Comparison of ENCODE assay signal across 23 cellular contexts in the genomic region with DNA sequence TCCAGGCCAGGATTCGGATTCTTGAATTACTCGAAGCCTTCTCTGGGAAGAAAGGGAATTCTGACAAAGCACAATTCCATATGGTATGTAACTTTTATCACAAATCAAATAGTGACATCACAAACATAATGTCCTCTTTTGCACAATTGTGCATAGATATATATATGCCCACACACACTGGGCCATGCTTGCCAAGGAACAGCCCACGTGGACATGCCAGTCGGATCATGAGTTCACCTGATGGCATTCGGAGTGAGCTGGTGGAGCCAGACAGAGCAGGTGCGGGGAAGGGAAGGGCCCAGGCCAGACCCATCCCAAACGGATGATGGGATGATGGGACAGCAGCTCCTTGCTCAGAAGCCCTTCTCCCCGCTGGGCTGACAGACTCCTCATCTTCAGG.
DNase-seq lines count a peak whose midpoint lies in the region; ATAC-seq, FAIRE-seq and TF ChIP-seq lines count a peak whose summit lies in the region.
"Had no signal": no experiment of that assay in that cellular context is flagged by ENCODE, and none has a peak within 500 bp of the region (broad histone marks: within the 10 kb centered on the region; RNA-seq: fewer than 3 reads in every experiment).

No MANE protein-coding gene starts in this region.

- DNase-seq in lower lobe of right lung (no peak), small intestine (no peak), pancreas (no peak), H4 (ENCODE audit: low spot score) (no peak)
- DNase-seq in activated CD8-positive, alpha-beta memory T cell treated with anti-CD3 and anti-CD28 coated beads, Interleukin-2, amount 10 ng/mL, durations not matched to agents 7 days and 5 days: no peak
- DNase-seq: activated CD8-positive, alpha-beta memory T cell treated with anti-CD3 and anti-CD28 coated beads for 24 hours; CD8-positive, alpha-beta T cell; DMS79; NCI-H187 treated with DMSO at 0.1 percent for 48 hours; NCI-H226; PC-9; stimulated activated CD4-positive, alpha-beta T cell treated with anti-CD3 and anti-CD28 coated beads, Interleukin-12 subunit alpha, Interleukin-12 subunit beta, amount 100 ng/mL, for 4 hours had no signal

- peak overlapping the region; percentile 67; the same call in 1 of the 2 replicates for H3K4me3 ChIP-seq in HUES6 (ENCODE audit: low read depth, low read length)
- H3K4me3 ChIP-seq in ectodermal cell (ENCODE audit: insufficient read depth, low read depth, low read length): peak overlapping the region; percentile 45
- peak overlapping the region; percentile 46 for H3K4me3 ChIP-seq in lower lobe of right lung
- H3K4me3 ChIP-seq in skeletal muscle satellite cell (ENCODE audit: low read length): no peak overlapping the region
- H3K4me3 ChIP-seq in small intestine (ENCODE audit: low read depth in 1 of 2, low read length in 2 of 2): no peak overlapping the region
- peak overlapping the region in 2 of 4 donors; percentile 31 to 48 for H3K4me3 ChIP-seq in pancreas
- H3K4me3 ChIP-seq: K562, PC-9, SJSA1 had no signal

- H3K27me3 ChIP-seq in HUES6 (ENCODE audit: control insufficient read depth, insufficient read depth, low read length): peaks cover 29% of the 10 kb centered on the region
- H3K27me3 ChIP-seq in ectodermal cell (ENCODE audit: control insufficient read depth, insufficient read depth, low read length, poor library complexity, severe bottlenecking): peaks cover 19% of the 10 kb centered on the region
- H3K27me3 ChIP-seq in lower lobe of right lung (ENCODE audit: low read depth): peaks cover 5% of the 10 kb centered on the region
- no peaks in the 10 kb centered on the region for H3K27me3 ChIP-seq in skeletal muscle satellite cell (ENCODE audit: control insufficient read depth, insufficient read depth, low read length)
- H3K27me3 ChIP-seq in small intestine (ENCODE audit: control insufficient read depth in 2 of 2, insufficient read depth in 2 of 2, low read length in 2 of 2): no peaks in the 10 kb centered on the region
- no peaks in the 10 kb centered on the region for H3K27me3 ChIP-seq in pancreas
- H3K27me3 ChIP-seq: testis had no signal

- FAIRE-seq in small intestine (lab: Jason Lieb, UNC): no peak
- no peak for FAIRE-seq in pancreas (lab: Jason Lieb, UNC)
- FAIRE-seq: bronchial epithelial cell had no signal

- H3K36me3 ChIP-seq in HUES6 (ENCODE audit: control insufficient read depth, insufficient read depth, low read length) (no peaks in the 10 kb centered on the region), ectodermal cell (ENCODE audit: control insufficient read depth, insufficient read depth, low read length) (no peaks in the 10 kb centered on the region), lower lobe of right lung (no peaks in the 10 kb centered on the region), skeletal muscle satellite cell (ENCODE audit: insufficient read depth, low read length) (no peaks in the 10 kb centered on the region), small intestine (ENCODE audit: control insufficient read depth in 2 of 2, insufficient read depth in 2 of 2, low read length in 2 of 2) (no peaks in the 10 kb centered on the region), pancreas (no peaks in the 10 kb centered on the region)
- H3K36me3 ChIP-seq: SJSA1 had no signal

- WGBS in ectodermal cell, 2 experiments: 85 to 89% methylated on average over 8 of the region's 8 CpGs
- WGBS in small intestine, 3 donors: 81 to 86% (median 82%) methylated on average over 8 of the region's 8 CpGs
- WGBS in pancreas, 2 donors: 71 to 78% methylated on average over 8 of the region's 8 CpGs

- intact Hi-C loops in lower lobe of right lung (cut with DNase I) (no loop called here), pancreas (cut with DNase I) (no loop called here)

- peaks cover 15% of the 10 kb centered on the region for H3K27me3 Mint-ChIP-seq in activated CD8-positive, alpha-beta memory T cell treated with anti-CD3 and anti-CD28 coated beads, Interleukin-2, amount 10 ng/mL, durations not matched to agents 7 days and 5 days

- no peak for TF ChIP-seq CTCF in lower lobe of right lung (IDR thresholded peaks at IDR 0.05)
- TF ChIP-seq CTCF in pancreas (IDR thresholded peaks at IDR 0.05): no peak

- H3K36me3 Mint-ChIP-seq in activated CD8-positive, alpha-beta memory T cell treated with anti-CD3 and anti-CD28 coated beads, Interleukin-2, amount 10 ng/mL, durations not matched to agents 7 days and 5 days: no peaks in the 10 kb centered on the region
- H3K36me3 Mint-ChIP-seq: activated naive CD8-positive, alpha-beta T cell; CD8-positive, alpha-beta T cell had no signal

- CTCF ChIA-PET in activated CD8-positive, alpha-beta memory T cell treated with anti-CD3 and anti-CD28 coated beads, Interleukin-2, amount 10 ng/mL, durations not matched to agents 7 days and 5 days (lab: Charles Lee): no interaction called here

- no peak overlapping the region for H3K27ac Mint-ChIP-seq in activated CD8-positive, alpha-beta memory T cell treated with anti-CD3 and anti-CD28 coated beads, Interleukin-2, amount 10 ng/mL, durations not matched to agents 7 days and 5 days
- H3K27ac Mint-ChIP-seq: activated naive CD8-positive, alpha-beta T cell; CD8-positive, alpha-beta T cell; T-helper 2 cell treated with Interferon-gamma antibody and Interleukin-4, amounts not matched to agents 5 μg/mL and 100 μg/mL, for 36 hours had no signal

- H3K4me3 Mint-ChIP-seq in activated CD8-positive, alpha-beta memory T cell treated with anti-CD3 and anti-CD28 coated beads, Interleukin-2, amount 10 ng/mL, durations not matched to agents 7 days and 5 days: no peak overlapping the region
- H3K4me3 Mint-ChIP-seq: activated naive CD8-positive, alpha-beta T cell; CD8-positive, alpha-beta T cell; T-helper 2 cell treated with Interferon-gamma antibody and Interleukin-4, amounts not matched to agents 5 μg/mL and 100 μg/mL, for 36 hours had no signal

- ATAC-seq in lower lobe of right lung (peak; percentile 24 to 25), pancreas (no peak)
- ATAC-seq in activated CD8-positive, alpha-beta memory T cell treated with anti-CD3 and anti-CD28 coated beads, Interleukin-2, amount 10 ng/mL, durations not matched to agents 7 days and 5 days: no peak
- ATAC-seq: CD8-positive, alpha-beta T cell; HCT116 had no signal

- H3K9me3 Mint-ChIP-seq in activated CD8-positive, alpha-beta memory T cell treated with anti-CD3 and anti-CD28 coated beads, Interleukin-2, amount 10 ng/mL, durations not matched to agents 7 days and 5 days (ENCODE audit: low read depth): no peaks in the 10 kb centered on the region
- H3K9me3 Mint-ChIP-seq: CD8-positive, alpha-beta T cell; T-helper 2 cell treated with Interferon-gamma antibody and Interleukin-4, amounts not matched to agents 5 μg/mL and 100 μg/mL, for 36 hours had no signal

- H3K9me3 ChIP-seq in HUES6 (ENCODE audit: control insufficient read depth, insufficient read depth, low read depth, low read length) (no peaks in the 10 kb centered on the region), ectodermal cell (ENCODE audit: control insufficient read depth, low read length) (no peaks in the 10 kb centered on the region), lower lobe of right lung (no peaks in the 10 kb centered on the region), skeletal muscle satellite cell (replicated peaks; ENCODE audit: low read length) (no peaks in the 10 kb centered on the region), small intestine (ENCODE audit: control insufficient read depth, low read depth) (no peaks in the 10 kb centered on the region), pancreas (no peaks in the 10 kb centered on the region)
- H3K9me3 ChIP-seq: SJSA1, testis had no signal

- no peaks in the 10 kb centered on the region for H3K4me1 Mint-ChIP-seq in activated CD8-positive, alpha-beta memory T cell treated with anti-CD3 and anti-CD28 coated beads, Interleukin-2, amount 10 ng/mL, durations not matched to agents 7 days and 5 days

- no peak overlapping the region for H3K27ac ChIP-seq in HUES6 (ENCODE audit: low read depth, low read length)
- no peak overlapping the region for H3K27ac ChIP-seq in ectodermal cell (ENCODE audit: insufficient read depth, low read depth, low read length, poor library complexity, severe bottlenecking)
- no peak overlapping the region for H3K27ac ChIP-seq in lower lobe of right lung
- H3K27ac ChIP-seq in small intestine (ENCODE audit: low read depth in 1 of 2, low read length in 1 of 2): no peak overlapping the region
- no peak overlapping the region for H3K27ac ChIP-seq in pancreas
- H3K27ac ChIP-seq: HL-60, PC-9, SJSA1, testis had no signal

- peak overlapping the region; percentile 78 for H3K4me2 ChIP-seq in skeletal muscle satellite cell (ENCODE audit: low read length)
- H3K4me2 ChIP-seq: PC-9 had no signal

- H3K9ac ChIP-seq in HUES6 (ENCODE audit: low read length) (no peak overlapping the region), skeletal muscle satellite cell (ENCODE audit: low read depth, low read length) (no peak overlapping the region)

- H3K4me1 ChIP-seq in HUES6 (ENCODE audit: control insufficient read depth, insufficient read depth, low read length): no peaks in the 10 kb centered on the region
- H3K4me1 ChIP-seq in ectodermal cell (ENCODE audit: control insufficient read depth, insufficient read depth, low read length): no peaks in the 10 kb centered on the region
- peaks cover 10% of the 10 kb centered on the region for H3K4me1 ChIP-seq in lower lobe of right lung
- peaks cover 3% of the 10 kb centered on the region for H3K4me1 ChIP-seq in skeletal muscle satellite cell (ENCODE audit: control insufficient read depth, insufficient read depth, low read length)
- no peaks in the 10 kb centered on the region for H3K4me1 ChIP-seq in small intestine (ENCODE audit: control insufficient read depth in 2 of 2, insufficient read depth in 1 of 2, low read depth in 1 of 2, low read length in 1 of 2)
- H3K4me1 ChIP-seq in pancreas: no peaks in the 10 kb centered on the region
- H3K4me1 ChIP-seq: SJSA1 had no signal

Comparison
In these comparisons a context has a peak if more than half of its experiments do, and no peak if none do; other contexts are left out.
1. H3K4me3 ChIP-seq: peak in HUES6 (single experiment), ectodermal cell (single experiment) and lower lobe of right lung (single experiment); none in skeletal muscle satellite cell (single experiment) and small intestine (0 of 2).
2. ATAC-seq: peak in lower lobe of right lung (2 of 2); none in pancreas (0 of 4) and activated CD8-positive, alpha-beta memory T cell treated with anti-CD3 and anti-CD28 coated beads, Interleukin-2, amount 10 ng/mL, durations not matched to agents 7 days and 5 days (single experiment).